ENCODE assay signal across 1 cellular context in genomic region chr6:160353950-160354496, GRCh38.
TF ChIP-seq lines count a peak whose summit lies in the region.

No MANE protein-coding gene starts in this region.

TF ChIP-seq in A549, 52 proteins besides CTCF, POLR2A, EP300 and RAD21 (continued from another document):
- no peak for TF ChIP-seq E2F6 (IDR thresholded peaks at IDR 0.05; ENCODE audit: borderline replicate concordance, low read depth)
